9 cellular contexts compared by ENCODE assay signal in the genomic region with DNA sequence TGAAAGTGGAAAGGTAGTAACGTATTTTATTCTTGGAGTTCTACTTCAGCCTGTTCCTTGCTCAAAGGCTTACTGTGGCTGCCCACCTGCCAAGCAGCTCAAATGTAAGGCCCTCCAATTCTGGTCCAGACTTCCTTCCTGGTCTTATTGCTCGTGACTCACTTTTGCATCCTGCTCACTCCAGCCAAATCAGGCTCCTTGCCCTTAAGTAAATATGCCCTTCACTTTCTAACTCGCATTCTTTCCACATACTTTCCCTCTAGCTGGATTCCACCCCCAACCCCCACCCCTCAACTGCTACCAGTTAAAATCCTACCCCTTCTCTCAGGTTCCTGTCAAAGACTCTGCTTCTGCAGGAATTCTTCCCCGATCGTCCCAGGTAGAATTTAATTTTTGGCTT.
DNase-seq lines count a peak whose midpoint lies in the region; ATAC-seq and TF ChIP-seq lines count a peak whose summit lies in the region.
"Had no signal": no experiment of that assay in that cellular context is flagged by ENCODE, and none has a peak within 500 bp of the region (broad histone marks: within the 10 kb centered on the region; RNA-seq: fewer than 3 reads in every experiment).

No MANE protein-coding gene starts in this region.

- DNase-seq in ecto neural progenitor cell (ENCODE audit: low spot score) (peak; percentile 41), lower lobe of right lung (peak; percentile 57), upper lobe of right lung (peak; percentile 69), MV-4-11 (lab: John Stamatoyannopoulos, UW) (no peak)
- DNase-seq: activated naive CD8-positive, alpha-beta T cell treated with anti-CD3 and anti-CD28 coated beads, Interleukin-2, amount 50 U/mL, for 24 hours had no signal

- intact Hi-C loops in lower lobe of right lung (cut with DNase I) (no loop called here), upper lobe of right lung (cut with DNase I) (no loop called here)

- H3K9me3 ChIP-seq in lower lobe of right lung (no peaks in the 10 kb centered on the region), upper lobe of right lung (no peaks in the 10 kb centered on the region)

- H3K27me3 ChIP-seq in lower lobe of right lung (ENCODE audit: low read depth) (no peaks in the 10 kb centered on the region), upper lobe of right lung (no peaks in the 10 kb centered on the region)

- no peak for TF ChIP-seq RAD21 in Ishikawa (IDR thresholded peaks at IDR 0.05; ENCODE audit: low read depth)

- H3K4me1 ChIP-seq in lower lobe of right lung, result peaks cover 47% of the 10 kb centered on the region
- peaks cover 44% of the 10 kb centered on the region for H3K4me1 ChIP-seq in upper lobe of right lung

- no peaks in the 10 kb centered on the region for H3K36me3 ChIP-seq in lower lobe of right lung
- H3K36me3 ChIP-seq in upper lobe of right lung, result no peaks in the 10 kb centered on the region

- no peak for TF ChIP-seq EP300 in Ishikawa (IDR thresholded peaks at IDR 0.05; ENCODE audit: borderline replicate concordance)

- H3K27ac ChIP-seq in lower lobe of right lung, result peak overlapping the region; percentile 64
- peak overlapping the region; percentile 74 for H3K27ac ChIP-seq in upper lobe of right lung

- ATAC-seq in lower lobe of right lung (peak; percentile 81 to 90), upper lobe of right lung (peak; percentile 87), HG02759 (IDR thresholded peaks at IDR 0.05; ENCODE audit: unreplicated experiment) (no peak), GM21390 (IDR thresholded peaks at IDR 0.05; ENCODE audit: unreplicated experiment) (no peak)
- ATAC-seq: activated naive CD8-positive, alpha-beta T cell treated with anti-CD3 and anti-CD28 coated beads, Interleukin-2, amount 50 U/mL, for 24 hours had no signal

- TF ChIP-seq CTCF in lower lobe of right lung (IDR thresholded peaks at IDR 0.05) (no peak), upper lobe of right lung (IDR thresholded peaks at IDR 0.05) (no peak)

- H3K4me3 ChIP-seq in lower lobe of right lung, result peak overlapping the region; percentile 20
- peak overlapping the region; percentile 44 for H3K4me3 ChIP-seq in upper lobe of right lung
- H3K4me3 ChIP-seq: skin epidermis had no signal

TF ChIP-seq in Ishikawa, 13 proteins besides CTCF, POLR2A, EP300 and RAD21:
- TF ChIP-seq TEAD4 (IDR thresholded peaks at IDR 0.05), result peak; percentile 69; the same call in 1 of the 2 replicates
- TF ChIP-seq NFIC (IDR thresholded peaks at IDR 0.05), result peak; percentile 27; the same call in 1 of the 2 replicates
- TF ChIP-seq EGR1 (IDR thresholded peaks at IDR 0.05), result no peak

Comparison
In these comparisons a context has a peak if more than half of its experiments do, and no peak if none do; other contexts are left out.
1. ATAC-seq: peak in lower lobe of right lung (2 of 2) and upper lobe of right lung (single experiment); none in HG02759 (single experiment) and GM21390 (single experiment).